Comparison of ENCODE assay signal across 11 cellular contexts in the genomic region with DNA sequence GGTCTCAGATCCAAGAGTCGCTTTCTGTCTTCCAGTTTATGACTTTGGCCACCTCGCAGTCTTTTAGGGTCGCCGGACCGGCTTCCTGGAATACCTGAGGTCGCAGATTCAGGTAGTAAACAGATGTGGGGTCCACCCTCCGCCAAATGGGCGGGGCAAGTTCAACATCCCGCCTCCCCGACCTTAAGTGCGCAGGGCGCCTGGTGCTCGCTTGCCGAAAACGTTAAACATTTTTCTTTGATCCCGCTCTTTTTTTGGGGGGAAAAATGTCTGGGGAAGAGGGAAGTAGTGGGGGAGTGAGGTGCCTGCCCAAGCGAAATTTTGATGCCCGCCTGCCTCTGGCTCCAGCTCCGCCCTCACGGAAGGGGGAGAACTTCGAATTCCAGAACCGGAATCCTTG.
DNase-seq lines count a peak whose midpoint lies in the region; TF ChIP-seq lines count a peak whose summit lies in the region.
"Had no signal": no experiment of that assay in that cellular context is flagged by ENCODE, and none has a peak within 500 bp of the region (broad histone marks: within the 10 kb centered on the region; RNA-seq: fewer than 3 reads in every experiment).

No MANE protein-coding gene starts in this region.

- in situ Hi-C loops in astrocyte of the cerebellum (cut with HindIII; ENCODE audit: low sequenced_read_pairs), result loop anchor here (10.0 kb wide), 1 partner anchor 55 kb away; no protein-coding TSS in a partner anchor

- no peak for DNase-seq in activated naive CD4-positive, alpha-beta T cell treated with anti-CD3 and anti-CD28 coated beads for 36 hours
- DNase-seq in activated naive CD4-positive, alpha-beta T cell treated with anti-CD3 and anti-CD28 coated beads, Interleukin-2, amount 50 U/mL, for 16 hours, result no peak
- DNase-seq in astrocyte of the cerebellum (ENCODE audit: low read depth) (no peak), iPS-NIHi11 (ENCODE audit: low spot score) (peak; percentile 49), PC-9 (no peak), GM19238 (ENCODE audit: insufficient read length, low spot score) (no peak), HEK293T (ENCODE audit: extremely low spot score) (no peak)
- DNase-seq: anterior cingulate cortex had no signal

- TF ChIP-seq CTCF in astrocyte of the cerebellum (IDR thresholded peaks at IDR 0.05; ENCODE audit: low read depth, low read length, missing control alignments) (no peak), PC-9 (conservative IDR thresholded peaks at IDR 0.05) (no peak)

- peak overlapping the region; percentile 27 for H3K4me3 Mint-ChIP-seq in activated naive CD4-positive, alpha-beta T cell treated with anti-CD3 and anti-CD28 coated beads for 36 hours

- H3K27ac Mint-ChIP-seq in activated naive CD4-positive, alpha-beta T cell treated with anti-CD3 and anti-CD28 coated beads for 36 hours, result no peak overlapping the region

- H3K36me3 ChIP-seq in stomach smooth muscle (ENCODE audit: control insufficient read depth in 2 of 2, insufficient read depth in 2 of 2, low read length in 2 of 2) (no peaks in the 10 kb centered on the region), PC-9 (ENCODE audit: low read depth) (no peaks in the 10 kb centered on the region)
- H3K36me3 ChIP-seq: vagina had no signal

- peaks cover 14% of the 10 kb centered on the region for H3K4me1 Mint-ChIP-seq in activated naive CD4-positive, alpha-beta T cell treated with anti-CD3 and anti-CD28 coated beads for 36 hours (ENCODE audit: low read depth)

- no peak overlapping the region for H2AFZ ChIP-seq in PC-9

- H3F3A ChIP-seq in PC-9 (ENCODE audit: insufficient read depth, low read depth), result no peaks in the 10 kb centered on the region

- H3K9me3 ChIP-seq in stomach smooth muscle (ENCODE audit: control insufficient read depth in 2 of 2, low read length in 2 of 2), result peaks cover 0 to 4% of the 10 kb centered on the region in 2 donors
- no peaks in the 10 kb centered on the region for H3K9me3 ChIP-seq in PC-9 (ENCODE audit: insufficient read depth, low read depth)
- H3K9me3 ChIP-seq: vagina had no signal

- H3K9me2 ChIP-seq in PC-9 (ENCODE audit: insufficient read depth), result no peaks in the 10 kb centered on the region

- H3K27ac ChIP-seq in stomach smooth muscle (ENCODE audit: low read length) (no peak overlapping the region), PC-9 (no peak overlapping the region)
- H3K27ac ChIP-seq: vagina, VCaP had no signal

- intact Hi-C loops in activated naive CD4-positive, alpha-beta T cell treated with anti-CD3 and anti-CD28 coated beads for 36 hours (cut with micrococcal nuclease), result no loop called here
- intact Hi-C loops in PC-9 (cut with micrococcal nuclease; ENCODE audit: unreplicated experiment), result no loop called here

- CTCF ChIA-PET in activated naive CD4-positive, alpha-beta T cell treated with anti-CD3 and anti-CD28 coated beads for 36 hours (lab: Charles Lee), result interaction anchor here (0.6 kb wide), 1 partner anchor 304 kb away, joined by 3 read pairs; no protein-coding TSS in a partner anchor
- CTCF ChIA-PET in PC-9 (lab: Charles Lee) (no interaction called here), HEK293T (lab: Yijun Ruan, JAX) (no interaction called here)

- H3K27me3 ChIP-seq in stomach smooth muscle (ENCODE audit: control insufficient read depth in 1 of 2, insufficient read depth in 2 of 2, low read length in 2 of 2), result peaks cover 45 to 57% of the 10 kb centered on the region in 2 donors
- H3K27me3 ChIP-seq in PC-9 (ENCODE audit: insufficient read depth, low read depth), result peaks cover 75% of the 10 kb centered on the region

- H3K9ac ChIP-seq in stomach smooth muscle (ENCODE audit: low read length in 2 of 2), result no peak overlapping the region

- H3K4me2 ChIP-seq in PC-9, result no peak overlapping the region

- no peaks in the 10 kb centered on the region for H3K36me3 Mint-ChIP-seq in activated naive CD4-positive, alpha-beta T cell treated with anti-CD3 and anti-CD28 coated beads for 36 hours (ENCODE audit: low read depth)

- peaks cover 3% of the 10 kb centered on the region for H3K9me3 Mint-ChIP-seq in activated naive CD4-positive, alpha-beta T cell treated with anti-CD3 and anti-CD28 coated beads for 36 hours

- H3K79me2 ChIP-seq in PC-9 (ENCODE audit: low read depth), result no peaks in the 10 kb centered on the region

- no peaks in the 10 kb centered on the region for H4K20me1 ChIP-seq in PC-9 (ENCODE audit: insufficient read depth)

- peaks cover 64% of the 10 kb centered on the region for H3K27me3 Mint-ChIP-seq in activated naive CD4-positive, alpha-beta T cell treated with anti-CD3 and anti-CD28 coated beads for 36 hours (ENCODE audit: low read depth)

- H3K4me1 ChIP-seq in stomach smooth muscle (ENCODE audit: control insufficient read depth, insufficient read depth, low read length), result peaks cover 10% of the 10 kb centered on the region
- H3K4me1 ChIP-seq in PC-9 (replicated peaks; ENCODE audit: insufficient read depth), result no peaks in the 10 kb centered on the region

- H3K4me3 ChIP-seq in astrocyte of the cerebellum (ENCODE audit: low read depth, low read length) (peak overlapping the region; percentile 21), stomach smooth muscle (ENCODE audit: low read length in 2 of 2) (peak overlapping the region; percentile 47 to 60), PC-9 (no peak overlapping the region)
- H3K4me3 ChIP-seq: vagina had no signal

- POLR2A ChIA-PET in PC-9 (lab: Charles Lee; ENCODE audit: unreplicated experiment) (no interaction called here), HEK293T (lab: Yijun Ruan, JAX) (no interaction called here)

- BruUV-seq in PC-9 (replicated peaks; lab: Mats Ljungman, UMichigan), result no TSS peak

TF ChIP-seq in HEK293T, 16 proteins besides CTCF, POLR2A, EP300 and RAD21:
- TF ChIP-seq SUZ12 (IDR thresholded peaks at IDR 0.05) (no peak), LEF1 (IDR thresholded peaks at IDR 0.05; ENCODE audit: borderline replicate concordance) (no peak), FOXM1 (IDR thresholded peaks at IDR 0.05; ENCODE audit: borderline replicate concordance) (no peak), L3MBTL2 (conservative IDR thresholded peaks at IDR 0.05) (no peak), FOXA1 (IDR thresholded peaks at IDR 0.05) (no peak), CTBP1 (IDR thresholded peaks at IDR 0.05; ENCODE audit: borderline replicate concordance) (no peak), ARNT (IDR thresholded peaks at IDR 0.05) (no peak), SP1 (IDR thresholded peaks at IDR 0.05) (no peak), TARDBP (IDR thresholded peaks at IDR 0.05) (no peak)
